ENCODE assay signal across 8 cellular contexts in the genomic region with DNA sequence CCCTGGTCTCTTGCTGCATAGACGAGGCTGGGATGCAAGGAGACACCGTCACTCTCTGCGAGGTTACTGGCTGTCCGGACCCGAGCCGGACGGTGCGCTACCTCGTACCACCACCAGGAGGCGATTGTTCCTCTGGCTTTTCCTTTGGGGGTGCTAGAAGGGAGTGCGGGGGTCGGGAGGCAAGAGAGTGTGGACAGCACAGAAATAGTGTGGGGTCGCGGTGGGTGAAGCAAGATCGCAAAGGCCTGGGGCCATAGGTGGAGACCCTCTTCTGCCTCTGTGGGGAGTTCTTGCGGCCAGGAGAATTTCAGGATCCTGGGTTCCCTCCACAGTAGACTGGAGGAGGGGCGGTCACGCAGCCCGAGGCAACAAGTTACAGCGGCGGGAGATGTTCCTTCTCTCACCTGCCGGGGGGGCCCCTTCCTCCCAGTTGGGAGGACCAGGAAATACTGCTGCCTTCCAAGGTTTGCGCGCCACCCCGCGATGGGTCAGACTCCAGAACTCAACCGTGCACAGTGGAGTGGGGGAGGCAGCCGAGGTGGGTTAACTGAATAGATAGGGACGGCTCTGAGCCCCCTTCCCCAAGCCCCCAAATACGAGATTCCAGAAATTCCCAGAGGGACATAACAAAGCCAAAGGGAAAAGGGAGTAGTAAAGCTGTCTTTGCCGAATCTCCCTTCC. TPM values are rescaled to one million over a fixed set of nuclear protein-coding genes. Genes with fewer than 3 reads are reported as not detected.
DNase-seq lines count a peak whose midpoint lies in the region; ATAC-seq and TF ChIP-seq lines count a peak whose summit lies in the region.

No MANE protein-coding gene starts in this region.

- no peaks in the 10 kb centered on the region for H3K36me3 ChIP-seq in MM.1S (replicated peaks; ENCODE audit: insufficient read depth, low read length)

- H3K27me3 Mint-ChIP-seq in activated CD4-positive, alpha-beta T cell treated with anti-CD3 and anti-CD28 coated beads, Interleukin-2, amount 10 ng/mL, durations not matched to agents 24 days and 14 days = peaks cover 10% of the 10 kb centered on the region
- peaks cover 21 to 36% of the 10 kb centered on the region in 2 donors for H3K27me3 Mint-ChIP-seq in stimulated activated naive B cell treated with anti-CD40 and anti-IgM and Interleukin-4, amounts not matched to agents 10 μg/mL and 1 μg/mL and 100 μg/mL, for 72 hours

- TF ChIP-seq CTCF in MM.1S (IDR thresholded peaks at IDR 0.05; ENCODE audit: low read length) (peak; percentile 89), dorsolateral prefrontal cortex (IDR thresholded peaks at IDR 0.05 in 54 of 56, conservative IDR thresholded peaks at IDR 0.05 in 2 of 56; ENCODE audit: low read depth in 1 of 56, partially characterized antibody in 56 of 56) (peak in 55 of 56 donors; percentile 45 to 85 (median 73))

- H3K4me1 Mint-ChIP-seq in activated CD4-positive, alpha-beta T cell treated with anti-CD3 and anti-CD28 coated beads, Interleukin-2, amount 10 ng/mL, durations not matched to agents 24 days and 14 days = peaks cover 27% of the 10 kb centered on the region
- H3K4me1 Mint-ChIP-seq in stimulated activated naive B cell treated with anti-CD40 and anti-IgM and Interleukin-4, amounts not matched to agents 10 μg/mL and 1 μg/mL and 100 μg/mL, for 72 hours = peaks cover 34 to 70% of the 10 kb centered on the region in 2 donors

- no peaks in the 10 kb centered on the region for H4K20me1 ChIP-seq in MM.1S (ENCODE audit: insufficient read depth, low read length)

- H3K4me3 Mint-ChIP-seq in activated CD4-positive, alpha-beta T cell treated with anti-CD3 and anti-CD28 coated beads, Interleukin-2, amount 10 ng/mL, durations not matched to agents 24 days and 14 days = peak overlapping the region; percentile 71
- H3K4me3 Mint-ChIP-seq in stimulated activated naive B cell treated with anti-CD40 and anti-IgM and Interleukin-4, amounts not matched to agents 10 μg/mL and 1 μg/mL and 100 μg/mL, for 72 hours = peak overlapping the region; percentile 77

- ATAC-seq in stimulated activated naive B cell treated with anti-CD40 and anti-IgM and Interleukin-4, amounts not matched to agents 10 μg/mL and 1 μg/mL and 100 μg/mL, for 72 hours (replicated peaks) = peak in 1 of 2 donors; percentile 24
- no peak for ATAC-seq in GM19463 (IDR thresholded peaks at IDR 0.05; ENCODE audit: unreplicated experiment)

- peak overlapping the region; percentile 59 for H2AFZ ChIP-seq in MM.1S (ENCODE audit: low read length)

- no peaks in the 10 kb centered on the region for H3F3A ChIP-seq in MM.1S (ENCODE audit: insufficient read depth, low read length)

- H3K27me3 ChIP-seq in MM.1S (replicated peaks; ENCODE audit: insufficient read depth, low read length) = peaks cover 74% of the 10 kb centered on the region
- H3K27me3 ChIP-seq in dorsolateral prefrontal cortex = peaks cover 0 to 63% (median 38%) of the 10 kb centered on the region in 45 donors

- no peaks in the 10 kb centered on the region for H3K9me2 ChIP-seq in MM.1S (replicated peaks; ENCODE audit: insufficient read depth, low read length)

- H3K4me3 ChIP-seq in MM.1S (ENCODE audit: low read length) = peak overlapping the region; percentile 64
- peak overlapping the region in 31 of 59 donors; percentile 1 to 56 (median 29) for H3K4me3 ChIP-seq in dorsolateral prefrontal cortex

- H3K9ac ChIP-seq in MM.1S (ENCODE audit: low read length) = no peak overlapping the region

- intact Hi-C loops in activated CD4-positive, alpha-beta T cell treated with anti-CD3 and anti-CD28 coated beads, Interleukin-2, amount 10 ng/mL, durations not matched to agents 24 days and 14 days (cut with micrococcal nuclease) = no loop called here
- intact Hi-C loops in dorsolateral prefrontal cortex (cut with DNase I) = loop anchor here in 1 of 2 donors (10.0 kb wide), 1 partner anchor 171 kb away; no protein-coding TSS in a partner anchor

- peaks cover 38% of the 10 kb centered on the region for H3K36me3 Mint-ChIP-seq in activated CD4-positive, alpha-beta T cell treated with anti-CD3 and anti-CD28 coated beads, Interleukin-2, amount 10 ng/mL, durations not matched to agents 24 days and 14 days (ENCODE audit: low read depth)
- H3K36me3 Mint-ChIP-seq in stimulated activated naive B cell treated with anti-CD40 and anti-IgM and Interleukin-4, amounts not matched to agents 10 μg/mL and 1 μg/mL and 100 μg/mL, for 72 hours = peaks cover 17 to 32% of the 10 kb centered on the region in 2 donors

- DNase-seq in ELR (ENCODE audit: low read depth) = peak; percentile 61
- DNase-seq in MM.1S = peak; percentile 42
- DNase-seq in activated CD4-positive, alpha-beta T cell treated with anti-CD3 and anti-CD28 coated beads, Interleukin-2, amount 10 ng/mL, durations not matched to agents 24 days and 14 days = peak; percentile 91
- peak in 8 of 10 donors; percentile 32 to 70 (median 52) for DNase-seq in dorsolateral prefrontal cortex
- DNase-seq in medulla oblongata (ENCODE audit: extremely low spot score) = peak; percentile 45
- DNase-seq in stimulated activated naive B cell treated with anti-CD40 and anti-IgM and Interleukin-4, amounts not matched to agents 10 μg/mL and 1 μg/mL and 100 μg/mL, for 72 hours = no peak
- DNase-seq in NCI-H774 (lab: John Stamatoyannopoulos, UW) = no peak

- no peaks in the 10 kb centered on the region for H3K9me3 Mint-ChIP-seq in activated CD4-positive, alpha-beta T cell treated with anti-CD3 and anti-CD28 coated beads, Interleukin-2, amount 10 ng/mL, durations not matched to agents 24 days and 14 days
- H3K9me3 Mint-ChIP-seq in stimulated activated naive B cell treated with anti-CD40 and anti-IgM and Interleukin-4, amounts not matched to agents 10 μg/mL and 1 μg/mL and 100 μg/mL, for 72 hours = no peaks in the 10 kb centered on the region

- H3K79me2 ChIP-seq in MM.1S (ENCODE audit: low read length) = no peaks in the 10 kb centered on the region

- peak overlapping the region; percentile 96 for H3K4me2 ChIP-seq in MM.1S (ENCODE audit: low read depth, low read length)

- H3K27ac Mint-ChIP-seq in activated CD4-positive, alpha-beta T cell treated with anti-CD3 and anti-CD28 coated beads, Interleukin-2, amount 10 ng/mL, durations not matched to agents 24 days and 14 days = no peak overlapping the region
- H3K27ac Mint-ChIP-seq in stimulated activated naive B cell treated with anti-CD40 and anti-IgM and Interleukin-4, amounts not matched to agents 10 μg/mL and 1 μg/mL and 100 μg/mL, for 72 hours = no peak overlapping the region

- H3K27ac ChIP-seq in MM.1S (ENCODE audit: low read length) (no peak overlapping the region), dorsolateral prefrontal cortex (no peak overlapping the region)

- no peaks in the 10 kb centered on the region for H3K9me3 ChIP-seq in MM.1S (replicated peaks; ENCODE audit: insufficient read depth, low read length)

- no peaks in the 10 kb centered on the region; the same call in 1 of the 2 replicates for H3K4me1 ChIP-seq in MM.1S (ENCODE audit: low read length)

RNA-seq across cellular contexts. Expression of a gene that starts 6.9 kb away (rescaled TPM):
- total RNA-seq in activated CD4-positive, alpha-beta T cell treated with anti-CD3 and anti-CD28 coated beads, Interleukin-2, amount 10 ng/mL, durations not matched to agents 24 days and 14 days = 0.09 TPM in 1 of 2 replicates, not detected in the other
- 10 to 100 TPM in 2 of 120 experiments, 1 to 10 TPM in 118; 1.3 to 12.2 (median 5.2) TPM for total RNA-seq in dorsolateral prefrontal cortex

RNA-seq across cellular contexts. Expression of a gene that starts 13.2 kb away (rescaled TPM):
- 27.8 and 28.4 TPM in 2 replicates for total RNA-seq in activated CD4-positive, alpha-beta T cell treated with anti-CD3 and anti-CD28 coated beads, Interleukin-2, amount 10 ng/mL, durations not matched to agents 24 days and 14 days
- total RNA-seq in dorsolateral prefrontal cortex = 10 to 100 TPM in 15 of 120 experiments, 1 to 10 TPM in 105; 1.2 to 21.5 (median 6.5) TPM

RNA-seq across cellular contexts. Expression of a gene that starts 13.3 kb away (rescaled TPM):
- 18.2 and 19.5 TPM in 2 replicates for total RNA-seq in activated CD4-positive, alpha-beta T cell treated with anti-CD3 and anti-CD28 coated beads, Interleukin-2, amount 10 ng/mL, durations not matched to agents 24 days and 14 days
- 1 to 10 TPM in 106 of 120 experiments, under 1 TPM in 9, not detected in 5; 0.63 to 6.2 (median 2.1) TPM for total RNA-seq in dorsolateral prefrontal cortex

Comparison
In these comparisons a context has a peak if more than half of its experiments do, and no peak if none do; other contexts are left out.
1. DNase-seq: peak in ELR (single experiment), MM.1S (single experiment), activated CD4-positive, alpha-beta T cell treated with anti-CD3 and anti-CD28 coated beads, Interleukin-2, amount 10 ng/mL, durations not matched to agents 24 days and 14 days (single experiment), dorsolateral prefrontal cortex (8 of 10) and medulla oblongata (single experiment); none in stimulated activated naive B cell treated with anti-CD40 and anti-IgM and Interleukin-4, amounts not matched to agents 10 μg/mL and 1 μg/mL and 100 μg/mL, for 72 hours (single experiment) and NCI-H774 (single experiment).